21 cellular contexts compared by ENCODE assay signal in genomic region chr19:46383171-46383815, GRCh38. TPM values are rescaled to one million over a fixed set of nuclear protein-coding genes. Genes with fewer than 3 reads are reported as not detected.
DNase-seq lines count a peak whose midpoint lies in the region; ATAC-seq and TF ChIP-seq lines count a peak whose summit lies in the region.
"Had no signal": no experiment of that assay in that cellular context is flagged by ENCODE, and none has a peak within 500 bp of the region (broad histone marks: within the 10 kb centered on the region; RNA-seq: fewer than 3 reads in every experiment).

No MANE protein-coding gene starts in this region.

- H3T11ph ChIP-seq in H9 (ENCODE audit: low read length), result no peak overlapping the region

- H3K23me2 ChIP-seq in H9 (ENCODE audit: insufficient read length, low read depth, low read length, poor library complexity, severe bottlenecking), result no peaks in the 10 kb centered on the region

- no peaks in the 10 kb centered on the region for H3K9me3 Mint-ChIP-seq in activated CD8-positive, alpha-beta memory T cell treated with anti-CD3 and anti-CD28 coated beads, Interleukin-2, amount 10 ng/mL, durations not matched to agents 7 days and 5 days (ENCODE audit: low read depth)
- H3K9me3 Mint-ChIP-seq in H9, result no peaks in the 10 kb centered on the region
- H3K9me3 Mint-ChIP-seq in endothelial cell (ENCODE audit: unreplicated experiment), result no peaks in the 10 kb centered on the region
- H3K9me3 Mint-ChIP-seq: CD8-positive, alpha-beta memory T cell had no signal

- peaks cover 54% of the 10 kb centered on the region for H3K36me3 Mint-ChIP-seq in activated CD8-positive, alpha-beta memory T cell treated with anti-CD3 and anti-CD28 coated beads, Interleukin-2, amount 10 ng/mL, durations not matched to agents 7 days and 5 days
- H3K36me3 Mint-ChIP-seq in H9 (ENCODE audit: insufficient read depth in 1 of 3, low read depth in 3 of 3) (peaks cover 49 to 93% (median 84%) of the 10 kb centered on the region in 3 experiments), endothelial cell (ENCODE audit: low read depth, unreplicated experiment) (peaks cover 50% of the 10 kb centered on the region)

- H3K18ac ChIP-seq in H9 (ENCODE audit: insufficient read length, low read depth, low read length), result no peak overlapping the region

- H2BK20ac ChIP-seq in H9 (ENCODE audit: low read depth, low read length, poor library complexity, severe bottlenecking), result no peak overlapping the region

- H2AK5ac ChIP-seq in H9 (ENCODE audit: insufficient read length, low read length), result no peak overlapping the region

- no peaks in the 10 kb centered on the region for H3K27me3 Mint-ChIP-seq in activated CD8-positive, alpha-beta memory T cell treated with anti-CD3 and anti-CD28 coated beads, Interleukin-2, amount 10 ng/mL, durations not matched to agents 7 days and 5 days
- H3K27me3 Mint-ChIP-seq in H9 (ENCODE audit: low read depth), result no peaks in the 10 kb centered on the region
- H3K27me3 Mint-ChIP-seq in endothelial cell (ENCODE audit: unreplicated experiment), result peaks cover 11% of the 10 kb centered on the region
- H3K27me3 Mint-ChIP-seq: CD8-positive, alpha-beta memory T cell had no signal

- no peak overlapping the region for H3K9ac ChIP-seq in H9 (ENCODE audit: extremely low read depth, insufficient read length, low read length)
- H3K9ac ChIP-seq: BLaER1 treated with 17β-estradiol and CSF1 and Interleukin-3, amounts not matched to agents 10 nM and 100 nM; GM23248 had no signal

- no peaks in the 10 kb centered on the region for H3K4me1 Mint-ChIP-seq in activated CD8-positive, alpha-beta memory T cell treated with anti-CD3 and anti-CD28 coated beads, Interleukin-2, amount 10 ng/mL, durations not matched to agents 7 days and 5 days
- H3K4me1 Mint-ChIP-seq in H9, result no peaks in the 10 kb centered on the region; a peak in 1 of 4 replicates
- H3K4me1 Mint-ChIP-seq in endothelial cell (ENCODE audit: unreplicated experiment), result no peaks in the 10 kb centered on the region

- no peak overlapping the region for H2BK15ac ChIP-seq in H9 (ENCODE audit: low read depth, low read length)

- H3K27me3 ChIP-seq in H9 (ENCODE audit: insufficient read depth, low read length), result no peaks in the 10 kb centered on the region
- H3K27me3 ChIP-seq: BLaER1 treated with 17β-estradiol and CSF1 and Interleukin-3, amounts not matched to agents 10 nM and 100 nM had no signal

- no peaks in the 10 kb centered on the region for H3K79me1 ChIP-seq in H9 (ENCODE audit: insufficient read depth, low read depth, low read length, poor library complexity, severe bottlenecking)

- H3K4me2 ChIP-seq in H9 (ENCODE audit: insufficient read depth, insufficient read length, low read length), result no peak overlapping the region
- H3K4me2 ChIP-seq: BLaER1 treated with 17β-estradiol and CSF1 and Interleukin-3, amounts not matched to agents 10 nM and 100 nM had no signal

- H3K79me2 ChIP-seq in H9 (ENCODE audit: insufficient read depth, low read length), result no peaks in the 10 kb centered on the region

- H4K5ac ChIP-seq in H9 (ENCODE audit: insufficient read length, low read depth, low read length), result no peak overlapping the region

- no peak overlapping the region for H3K56ac ChIP-seq in H9 (ENCODE audit: insufficient read length, low read depth, low read length)

- no CpG with 5 or more reads among the region's 23 CpGs for WGBS in H9 (ENCODE audit: extremely low coverage, insufficient read length, low lambda C conversion rate)

- no peak overlapping the region for H2BK120ac ChIP-seq in H9 (ENCODE audit: low read depth, low read length, poor library complexity, severe bottlenecking)

- no peak overlapping the region for H2AFZ ChIP-seq in H9 (ENCODE audit: low read length)
- H2AFZ ChIP-seq: GM23248 had no signal

- H4K91ac ChIP-seq in H9 (ENCODE audit: insufficient read length, low read depth, low read length), result no peak overlapping the region

- no peak for TF ChIP-seq CTCF in H9 (conservative IDR thresholded peaks at IDR 0.05)
- TF ChIP-seq CTCF in endothelial cell (IDR thresholded peaks at IDR 0.05; ENCODE audit: unreplicated experiment), result no peak

- no peaks in the 10 kb centered on the region for H3K4me1 ChIP-seq in H9 (ENCODE audit: insufficient read depth, low read length)

- intact Hi-C loops in sciatic nerve (cut with DNase I), result no loop called here

- H3K4ac ChIP-seq in H9 (ENCODE audit: low read depth, low read length), result no peak overlapping the region

- H3K27ac ChIP-seq in H9 (ENCODE audit: insufficient read length, low read depth, low read length), result no peak overlapping the region
- H3K27ac ChIP-seq: BLaER1 treated with 17β-estradiol and CSF1 and Interleukin-3, amounts not matched to agents 10 nM and 100 nM; GM23248; HL-60 had no signal

- H3K4me3 Mint-ChIP-seq in activated CD8-positive, alpha-beta memory T cell treated with anti-CD3 and anti-CD28 coated beads, Interleukin-2, amount 10 ng/mL, durations not matched to agents 7 days and 5 days, result no peak overlapping the region
- no peak overlapping the region for H3K4me3 Mint-ChIP-seq in H9
- H3K4me3 Mint-ChIP-seq in endothelial cell (ENCODE audit: unreplicated experiment), result no peak overlapping the region
- H3K4me3 Mint-ChIP-seq: CD8-positive, alpha-beta memory T cell had no signal

- H3K27ac Mint-ChIP-seq in activated CD8-positive, alpha-beta memory T cell treated with anti-CD3 and anti-CD28 coated beads, Interleukin-2, amount 10 ng/mL, durations not matched to agents 7 days and 5 days, result no peak overlapping the region
- H3K27ac Mint-ChIP-seq in H9 (peak overlapping the region in 2 of 3 experiments; percentile 58 to 69; a peak in 2 of 7 replicates), endothelial cell (ENCODE audit: unreplicated experiment) (no peak overlapping the region)

- no peaks in the 10 kb centered on the region for H3K9me3 ChIP-seq in H9 (ENCODE audit: control insufficient read depth, low read depth, low read length)
- H3K9me3 ChIP-seq: BLaER1 treated with 17β-estradiol and CSF1 and Interleukin-3, amounts not matched to agents 10 nM and 100 nM had no signal

- no peak overlapping the region for H2BK12ac ChIP-seq in H9 (ENCODE audit: insufficient read length, low read depth, low read length)

- no peak overlapping the region for H2BK5ac ChIP-seq in H9 (ENCODE audit: insufficient read length, low read length)

- H3K14ac ChIP-seq in H9 (ENCODE audit: insufficient read depth, low read length), result no peak overlapping the region

- H3K23ac ChIP-seq in H9 (ENCODE audit: insufficient read length, low read depth, low read length), result no peak overlapping the region

- CTCF ChIA-PET in activated CD8-positive, alpha-beta memory T cell treated with anti-CD3 and anti-CD28 coated beads, Interleukin-2, amount 10 ng/mL, durations not matched to agents 7 days and 5 days (lab: Charles Lee), result no interaction called here

- H4K8ac ChIP-seq in H9 (replicated peaks; ENCODE audit: insufficient read length, low read depth, low read length), result no peak overlapping the region

- peak; percentile 18 for DNase-seq in activated CD8-positive, alpha-beta memory T cell treated with anti-CD3 and anti-CD28 coated beads, Interleukin-2, amount 50 U/mL, for 48 hours
- DNase-seq in activated CD8-positive, alpha-beta memory T cell treated with anti-CD3 and anti-CD28 coated beads, Interleukin-2, amount 10 ng/mL, durations not matched to agents 7 days and 5 days, result no peak
- DNase-seq in H9 (peak; percentile 20), ecto neural progenitor cell (ENCODE audit: low spot score) (peak; percentile 29), sciatic nerve (ENCODE audit: low spot score) (peak; percentile 48), endothelial cell (ENCODE audit: low spot score) (no peak), HUDEP-2 (lab: John Stamatoyannopoulos, UW; ENCODE audit: unreplicated experiment in 76 of 76) (no peak), NCI-H1092 treated with DMSO at 0.1 percent for 48 hours (lab: John Stamatoyannopoulos, UW) (no peak)
- DNase-seq: DMS79 treated with DMSO at 0.1 percent for 48 hours, GM23248, KBM-7, NCI-H146, NCI-H2081, NCI-H510A, NCI-H774 had no signal

- H4K20me1 ChIP-seq in H9 (ENCODE audit: control insufficient read depth, insufficient read depth, insufficient read length), result no peaks in the 10 kb centered on the region

- ATAC-seq in activated CD8-positive, alpha-beta memory T cell treated with anti-CD3 and anti-CD28 coated beads, Interleukin-2, amount 10 ng/mL, durations not matched to agents 7 days and 5 days, result no peak
- no peak for ATAC-seq in sciatic nerve
- ATAC-seq: HCT116 had no signal

RNA-seq across cellular contexts. Expression of gene CCDC8, which starts 30.1 kb away (rescaled TPM):
- total RNA-seq in activated CD8-positive, alpha-beta memory T cell treated with anti-CD3 and anti-CD28 coated beads, Interleukin-2, amount 10 ng/mL, durations not matched to agents 7 days and 5 days, result not detected
- total RNA-seq in H9 (2021) (27.5 and 28.7 TPM in 2 replicates), sciatic nerve (9.0 TPM), endothelial cell (ENCODE audit: unreplicated experiment) (13.3 TPM)
- total RNA-seq: CD8-positive, alpha-beta memory T cell had no signal

RNA-seq across cellular contexts. Expression of gene PPP5C, which starts 36.4 kb away (rescaled TPM):
- 100 to 1,000 TPM in 1 of 2 experiments, 10 to 100 TPM in 1; 99.2 to 110 TPM for total RNA-seq in activated CD8-positive, alpha-beta memory T cell treated with anti-CD3 and anti-CD28 coated beads, Interleukin-2, amount 10 ng/mL, durations not matched to agents 7 days and 5 days
- total RNA-seq in H9 (2021), result 108 and 111 TPM in 2 replicates
- 46.9 TPM for total RNA-seq in sciatic nerve
- 66.7 TPM for total RNA-seq in endothelial cell (ENCODE audit: unreplicated experiment)

RNA-seq across cellular contexts. Expression of gene PNMA8C, which starts 45.4 kb away (rescaled TPM):
- not detected for total RNA-seq in activated CD8-positive, alpha-beta memory T cell treated with anti-CD3 and anti-CD28 coated beads, Interleukin-2, amount 10 ng/mL, durations not matched to agents 7 days and 5 days
- total RNA-seq in H9 (2021), result 1.7 and 1.8 TPM in 2 replicates
- not detected for total RNA-seq in sciatic nerve
- 0.41 TPM for total RNA-seq in endothelial cell (ENCODE audit: unreplicated experiment)
- total RNA-seq: CD8-positive, alpha-beta memory T cell; G401; GM23248; Right ventricle myocardium inferior had no signal

Comparison
In these comparisons a context has a peak if more than half of its experiments do, and no peak if none do; other contexts are left out.
1. DNase-seq: peak in activated CD8-positive, alpha-beta memory T cell treated with anti-CD3 and anti-CD28 coated beads, Interleukin-2, amount 50 U/mL, for 48 hours (single experiment), H9 (single experiment), ecto neural progenitor cell (single experiment) and sciatic nerve (single experiment); none in activated CD8-positive, alpha-beta memory T cell treated with anti-CD3 and anti-CD28 coated beads, Interleukin-2, amount 10 ng/mL, durations not matched to agents 7 days and 5 days (single experiment), endothelial cell (single experiment), HUDEP-2 (0 of 76) and NCI-H1092 treated with DMSO at 0.1 percent for 48 hours (single experiment).
2. H3K27ac Mint-ChIP-seq: peak in H9 (2 of 3); none in activated CD8-positive, alpha-beta memory T cell treated with anti-CD3 and anti-CD28 coated beads, Interleukin-2, amount 10 ng/mL, durations not matched to agents 7 days and 5 days (single experiment) and endothelial cell (single experiment).
3. RNA of gene CCDC8, which starts 30.1 kb away (total RNA-seq): 27.5 to 28.7 TPM in H9, 13.3 TPM in endothelial cell (single experiment) and 9.0 TPM in sciatic nerve (single experiment); not detected in activated CD8-positive, alpha-beta memory T cell treated with anti-CD3 and anti-CD28 coated beads, Interleukin-2, amount 10 ng/mL, durations not matched to agents 7 days and 5 days; every median in the first group is over 10 times any median in the second.